Comparison of ENCODE assay signal across 21 cellular contexts in the genomic region with DNA sequence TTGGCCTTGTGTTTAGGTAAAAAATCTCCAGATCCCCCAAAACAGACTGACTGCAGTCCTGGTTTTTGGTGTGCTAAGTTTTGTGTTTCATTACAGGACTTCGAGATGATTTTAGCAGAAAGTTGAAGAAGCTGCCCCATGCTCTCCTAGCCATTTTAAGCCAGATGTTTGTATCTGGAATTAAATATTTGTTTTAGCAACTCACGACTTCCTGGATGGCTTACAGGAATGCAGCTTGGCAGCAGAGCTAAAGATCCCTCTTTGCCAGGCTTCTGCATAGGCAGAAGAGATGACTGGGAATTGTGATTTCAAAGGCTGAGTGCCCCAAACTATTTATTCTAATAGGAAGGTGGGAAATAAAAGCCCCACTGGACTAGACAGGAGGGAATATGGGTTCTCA. TPM values are rescaled to one million over a fixed set of nuclear protein-coding genes. Genes with fewer than 3 reads are reported as not detected.
DNase-seq lines count a peak whose midpoint lies in the region; ATAC-seq and TF ChIP-seq lines count a peak whose summit lies in the region.
"Had no signal": no experiment of that assay in that cellular context is flagged by ENCODE, and none has a peak within 500 bp of the region (broad histone marks: within the 10 kb centered on the region; RNA-seq: fewer than 3 reads in every experiment).

No MANE protein-coding gene starts in this region.

- peaks cover 12% of the 10 kb centered on the region; the same call in 1 of the 2 replicates for H3K4me1 ChIP-seq in PC-3 (ENCODE audit: insufficient read depth, low read length)
- peaks cover 0 to 27% (median 8%) of the 10 kb centered on the region in 4 donors for H3K4me1 ChIP-seq in right lobe of liver

- no peak overlapping the region for H3K4me2 ChIP-seq in PC-3 (ENCODE audit: low read length)

- H3K27ac ChIP-seq in PC-3 (ENCODE audit: low read length): no peak overlapping the region
- no peak overlapping the region for H3K27ac ChIP-seq in right lobe of liver
- H3K27ac ChIP-seq: ascending aorta, heart left ventricle had no signal

- ATAC-seq in PC-3 (peak; percentile 85), right lobe of liver (peak; percentile 84 to 91 (median 89))
- ATAC-seq: heart left ventricle had no signal

- no peaks in the 10 kb centered on the region for H3K36me3 ChIP-seq in PC-3 (ENCODE audit: low read depth, low read length)
- H3K36me3 ChIP-seq in right lobe of liver: no peaks in the 10 kb centered on the region
- no peaks in the 10 kb centered on the region for H3K36me3 ChIP-seq in H7 (replicated peaks; ENCODE audit: control insufficient read depth, insufficient read depth, low read length)
- H3K36me3 ChIP-seq: ascending aorta, heart left ventricle had no signal

- no peaks in the 10 kb centered on the region for H4K20me1 ChIP-seq in PC-3 (ENCODE audit: low read length)

- H3K9me2 ChIP-seq in PC-3 (replicated peaks; ENCODE audit: low read length): no peaks in the 10 kb centered on the region

- H3K27me3 ChIP-seq in PC-3 (ENCODE audit: low read length) (no peaks in the 10 kb centered on the region), right lobe of liver (no peaks in the 10 kb centered on the region), H7 (ENCODE audit: control insufficient read depth, insufficient read depth, low read length) (no peaks in the 10 kb centered on the region)
- H3K27me3 ChIP-seq: ascending aorta had no signal

- TF ChIP-seq CTCF in PC-3 (conservative IDR thresholded peaks at IDR 0.05; ENCODE audit: low read depth, low read length) (no peak), right lobe of liver (IDR thresholded peaks at IDR 0.05) (no peak)

- CTCF ChIA-PET in PC-3 (lab: Charles Lee): no interaction called here

- DNase-seq in DMS53 (lab: John Stamatoyannopoulos, UW): peak; percentile 73
- DNase-seq in M059J (ENCODE audit: low read depth): peak; percentile 8
- peak; percentile 51 for DNase-seq in PC-3
- peak in 1 of 3 donors; percentile 65 for DNase-seq in right lobe of liver
- no peak for DNase-seq in UCSD-AML1 (lab: John Stamatoyannopoulos, UW; ENCODE audit: unreplicated experiment)
- DNase-seq in H7: no peak
- no peak for DNase-seq in MV-4-11 (lab: John Stamatoyannopoulos, UW)
- DNase-seq: activated CD4-positive, alpha-beta memory T cell treated with anti-CD3 and anti-CD28 coated beads for 36 hours; activated CD4-positive, CD25-positive, alpha-beta regulatory T cell; activated CD8-positive, alpha-beta memory T cell treated with anti-CD3 and anti-CD28 coated beads, Interleukin-2, amount 50 U/mL, for 48 hours; activated naive CD8-positive, alpha-beta T cell treated with anti-CD3 and anti-CD28 coated beads for 36 hours; caudate nucleus; mesenchymal stem cell; NCI-H146; NCI-H2171; NCI-H748 treated with DMSO at 0.1 percent for 48 hours; Right ventricle myocardium superior; T1000; trophoblast cell had no signal

- no peak overlapping the region for H2AFZ ChIP-seq in PC-3 (ENCODE audit: low read length)

- no peaks in the 10 kb centered on the region for H3K79me2 ChIP-seq in PC-3 (ENCODE audit: low read length)

- TF ChIP-seq POLR2A in right lobe of liver (IDR thresholded peaks at IDR 0.05): no peak

- H3K9ac ChIP-seq in PC-3 (ENCODE audit: low read length): no peak overlapping the region

- H3K9me3 ChIP-seq in PC-3 (ENCODE audit: low read length): no peaks in the 10 kb centered on the region
- H3K9me3 ChIP-seq in right lobe of liver: no peaks in the 10 kb centered on the region
- H3K9me3 ChIP-seq: ascending aorta, heart left ventricle had no signal

- POLR2A ChIA-PET in PC-3 (lab: Charles Lee; ENCODE audit: unreplicated experiment): no interaction called here

- BruUV-seq in PC-3 (replicated peaks; lab: Mats Ljungman, UMichigan): no TSS peak

- no peaks in the 10 kb centered on the region for H3F3A ChIP-seq in PC-3 (ENCODE audit: low read length, unreplicated experiment)

- intact Hi-C loops in PC-3 (cut with micrococcal nuclease) (no loop called here), right lobe of liver (cut with DNase I) (no loop called here)

- 7% methylated on average over 2 of the region's 2 CpGs for WGBS in right lobe of liver (ENCODE audit: insufficient coverage, low coverage, low lambda C conversion rate, missing lambda C conversion rate)

- H3K4me3 ChIP-seq in PC-3 (ENCODE audit: low read length): no peak overlapping the region
- H3K4me3 ChIP-seq in right lobe of liver: no peak overlapping the region
- H3K4me3 ChIP-seq in H7 (ENCODE audit: insufficient read depth, low read depth, low read length): no peak overlapping the region
- H3K4me3 ChIP-seq: ascending aorta had no signal

RNA-seq across cellular contexts. Expression of a gene that starts 31.1 kb away (rescaled TPM):
- total RNA-seq in M059J (2014; rRNA removed; shearing (Covaris generic)): 1.2 and 1.5 TPM in 2 replicates
- total RNA-seq in PC-3 (2014; rRNA removed) (1.0 and 1.1 TPM in 2 replicates), right lobe of liver (10 to 100 TPM in 4 of 6 experiments, 1 to 10 TPM in 2; 7.7 to 25.8 (median 14.2) TPM)
- total RNA-seq in H7 (2014; rRNA removed; shearing (Covaris generic)): 0.62 and 0.89 TPM in 2 replicates
- total RNA-seq: activated naive CD8-positive, alpha-beta T cell treated with anti-CD3 and anti-CD28 coated beads for 36 hours had no signal

Comparison
In these comparisons a context has a peak if more than half of its experiments do, and no peak if none do; other contexts are left out.
1. DNase-seq: peak in DMS53 (single experiment), M059J (single experiment) and PC-3 (single experiment); none in UCSD-AML1 (single experiment), H7 (single experiment) and MV-4-11 (single experiment).